In genomic region chr3:98073486-98073885, GRCh38 we compare ENCODE assay signal across 12 cellular contexts. TPM values are rescaled to one million over a fixed set of nuclear protein-coding genes. Genes with fewer than 3 reads are reported as not detected.
"Had no signal": no experiment of that assay in that cellular context is flagged by ENCODE, and none has a peak within 500 bp of the region (broad histone marks: within the 10 kb centered on the region; RNA-seq: fewer than 3 reads in every experiment).

No MANE protein-coding gene starts in this region.

- H3K9me3 ChIP-seq: HAP-1 had no signal

- H3K4me1 ChIP-seq: HAP-1 had no signal

- H2AFZ ChIP-seq: GM23248, GM23338 had no signal

- H3K27ac ChIP-seq: GM23248 had no signal

- H3K36me3 ChIP-seq: HAP-1 had no signal

- H3K4me2 ChIP-seq: GM23338 had no signal

- DNase-seq: GM23248, GOT3, H7, H9, HCEC 1CT, HFFc6 had no signal

- ATAC-seq: GM23338, HCT116 had no signal

- H3K4me3 ChIP-seq: GM23248, GM23338, HAP-1 had no signal

- H3K9ac ChIP-seq: GM23248 had no signal

- FAIRE-seq: H1, H54 had no signal

RNA-seq across cellular contexts. Expression of gene OR5AC2, which starts 13.5 kb away (rescaled TPM):
- total RNA-seq: GM23248, GM23338, H1, H4, H7, H9, HFFc6 had no signal
- polyA plus RNA-seq: GM23248, GM23338, H1 had no signal

RNA-seq across cellular contexts. Expression of gene GABRR3, which starts 38.4 kb away (rescaled TPM):
- total RNA-seq: GM23248, GM23338, H1, H4, H7, H9, HFFc6 had no signal
- polyA plus RNA-seq: GM23248, GM23338, H1 had no signal

RNA-seq across cellular contexts. Expression of gene OR5H1, which starts 57.0 kb away (rescaled TPM):
- total RNA-seq: GM23248, GM23338, H1, H4, H7, H9, HFFc6 had no signal
- polyA plus RNA-seq: GM23248, GM23338, H1 had no signal
